22 cellular contexts compared by ENCODE assay signal in genomic region chr3:9980251-9980650, GRCh38.
"Had no signal": no experiment of that assay in that cellular context is flagged by ENCODE, and none has a peak within 500 bp of the region (broad histone marks: within the 10 kb centered on the region; RNA-seq: fewer than 3 reads in every experiment).

No MANE protein-coding gene starts in this region.

- H2AFZ ChIP-seq: parathyroid adenoma had no signal

- H3K4me1 ChIP-seq: parathyroid adenoma had no signal

- H3K9me3 ChIP-seq: left ventricle myocardium inferior, prostate gland, suprapubic skin, thyroid gland, uterus had no signal

- H3K36me3 ChIP-seq: prostate gland, uterus had no signal

- H3K4me3 ChIP-seq: coronary artery, dorsolateral prefrontal cortex, left ventricle myocardium inferior, lung, prostate gland, suprapubic skin, thyroid gland, uterus had no signal

- H3K4me3 Mint-ChIP-seq: nephron, type B pancreatic cell had no signal

- H3K4me1 Mint-ChIP-seq: nephron had no signal

- H3K27ac Mint-ChIP-seq: nephron, type B pancreatic cell had no signal

- H3K9me3 Mint-ChIP-seq: naive B cell, nephron, type B pancreatic cell had no signal

- DNase-seq: dorsolateral prefrontal cortex; effector CD8-positive, alpha-beta T cell; glutamatergic neuron; kidney; left cardiac atrium; left ventricle myocardium inferior; naive B cell; retina; stimulated activated CD4-positive, alpha-beta T cell treated with anti-CD3 and anti-CD28 coated beads, Interleukin-2, amount 100 ng/mL, for 24 hours; stimulated activated CD4-positive, alpha-beta T cell treated with anti-CD3 and anti-CD28 coated beads, Interleukin-4, amount 100 ng/mL, for 4 hours; stimulated activated naive CD4-positive, alpha-beta T cell treated with Interleukin-2 at 50 U/mL for 16 hours; thyroid gland; uterus had no signal

- H3K27me3 Mint-ChIP-seq: naive B cell, type B pancreatic cell had no signal

- FAIRE-seq: frontal cortex, kidney had no signal

- H3K27ac ChIP-seq: coronary artery, dorsolateral prefrontal cortex, left ventricle myocardium inferior, parathyroid adenoma, prostate gland, suprapubic skin, uterus had no signal

- H3K9ac ChIP-seq: parathyroid adenoma had no signal

- H3K27me3 ChIP-seq: dorsolateral prefrontal cortex, suprapubic skin, thyroid gland, uterus had no signal

- ATAC-seq: left cardiac atrium, sciatic nerve had no signal
